Comparison of ENCODE assay signal across 9 cellular contexts in genomic region chr17:21510686-21511367, GRCh38.
DNase-seq lines count a peak whose midpoint lies in the region; ATAC-seq and TF ChIP-seq lines count a peak whose summit lies in the region.
"Had no signal": no experiment of that assay in that cellular context is flagged by ENCODE, and none has a peak within 500 bp of the region (broad histone marks: within the 10 kb centered on the region; RNA-seq: fewer than 3 reads in every experiment).

No MANE protein-coding gene starts in this region.

- no peak for TF ChIP-seq CTCF in astrocyte of the cerebellum (IDR thresholded peaks at IDR 0.05; ENCODE audit: low read depth, low read length, missing control alignments)

- no peak for ATAC-seq in HG03342 (IDR thresholded peaks at IDR 0.05; ENCODE audit: unreplicated experiment)

- DNase-seq in NOMO-1 treated with DMSO at 0.1 percent for 48 hours (lab: John Stamatoyannopoulos, UW; ENCODE audit: unreplicated experiment) (peak; percentile 38), NOMO-1 treated with dmso at 0.1 percent for 144 hours (lab: John Stamatoyannopoulos, UW; ENCODE audit: unreplicated experiment) (no peak), astrocyte of the cerebellum (ENCODE audit: low read depth) (no peak), left kidney (ENCODE audit: low read depth, low spot score) (peak; percentile 33), SW 1271 (lab: John Stamatoyannopoulos, UW) (no peak), DMS153 treated with DMSO at 0.1 percent for 48 hours (lab: John Stamatoyannopoulos, UW; ENCODE audit: unreplicated experiment) (no peak)

- peaks cover 0 to 18% (median 15%) of the 10 kb centered on the region in 5 donors for H3K4me1 ChIP-seq in subcutaneous abdominal adipose tissue (ENCODE audit: control insufficient read depth in 5 of 5, insufficient read depth in 5 of 5, low read length in 5 of 5)

- no peaks in the 10 kb centered on the region for H3K36me3 ChIP-seq in subcutaneous abdominal adipose tissue (ENCODE audit: control insufficient read depth in 5 of 5, insufficient read depth in 5 of 5, low read length in 5 of 5)

- H3K9me3 ChIP-seq in subcutaneous abdominal adipose tissue (ENCODE audit: control insufficient read depth in 5 of 5, low read length in 5 of 5): no peaks in the 10 kb centered on the region

- H3K27me3 ChIP-seq in subcutaneous abdominal adipose tissue (ENCODE audit: control insufficient read depth in 5 of 5, insufficient read depth in 4 of 5, low read length in 5 of 5): peaks cover 0 to 2% (median 0%) of the 10 kb centered on the region in 5 donors

- in situ Hi-C loops in astrocyte of the cerebellum (cut with HindIII; ENCODE audit: low sequenced_read_pairs): no loop called here

- peak overlapping the region in 4 of 5 donors; percentile 66 to 82 (median 70) for H3K9ac ChIP-seq in subcutaneous abdominal adipose tissue (ENCODE audit: low read length in 5 of 5)

- H3K27ac ChIP-seq in subcutaneous abdominal adipose tissue (ENCODE audit: low read depth, low read length): peak overlapping the region; percentile 35
- H3K27ac ChIP-seq: C4-2B had no signal

- H3K4me3 ChIP-seq in astrocyte of the cerebellum (ENCODE audit: low read depth, low read length): peak overlapping the region; percentile 50
- peak overlapping the region; percentile 63 to 75 (median 74) for H3K4me3 ChIP-seq in subcutaneous abdominal adipose tissue (ENCODE audit: low read depth in 1 of 5, low read length in 5 of 5)

Comparison
In these comparisons a context has a peak if more than half of its experiments do, and no peak if none do; other contexts are left out.
1. DNase-seq: peak in NOMO-1 treated with DMSO at 0.1 percent for 48 hours (single experiment) and left kidney (single experiment); none in NOMO-1 treated with dmso at 0.1 percent for 144 hours (single experiment), astrocyte of the cerebellum (single experiment), SW 1271 (0 of 2) and DMS153 treated with DMSO at 0.1 percent for 48 hours (single experiment).